9 cellular contexts compared by ENCODE assay signal in the genomic region with DNA sequence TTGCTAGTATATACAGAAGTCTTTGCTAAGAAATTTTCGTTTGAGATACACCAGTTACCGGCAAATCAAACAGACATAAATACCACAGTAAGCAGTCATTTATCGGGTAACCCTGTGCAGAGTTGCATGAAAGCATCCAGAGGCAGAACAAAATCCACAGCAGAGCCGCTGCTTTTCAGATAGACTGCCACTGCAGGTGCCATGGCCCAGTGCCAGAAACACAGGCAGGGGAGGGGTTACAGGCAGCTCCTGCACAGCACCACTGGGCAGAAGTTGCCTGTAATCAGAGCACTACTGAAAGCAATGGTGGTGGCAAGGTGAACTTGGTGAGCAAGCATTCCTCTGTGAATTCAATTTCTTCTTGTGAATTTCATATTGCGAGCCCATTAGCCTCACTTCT.
DNase-seq lines count a peak whose midpoint lies in the region; ATAC-seq lines count a peak whose summit lies in the region.
"Had no signal": no experiment of that assay in that cellular context is flagged by ENCODE, and none has a peak within 500 bp of the region (broad histone marks: within the 10 kb centered on the region; RNA-seq: fewer than 3 reads in every experiment).

No MANE protein-coding gene starts in this region.

- WGBS in right cardiac atrium: 53% methylated on average over 5 of the region's 5 CpGs

- no peak overlapping the region for H3K27ac ChIP-seq in right cardiac atrium (ENCODE audit: low read length)
- H3K27ac ChIP-seq: parathyroid adenoma had no signal

- no peak overlapping the region for H3K4me3 ChIP-seq in right cardiac atrium (ENCODE audit: low read length)
- no peak overlapping the region for H3K4me3 ChIP-seq in MG63

- intact Hi-C loops in right cardiac atrium (cut with DNase I): no loop called here

- H3K9me3 ChIP-seq in right cardiac atrium (ENCODE audit: control insufficient read depth, low read length): no peaks in the 10 kb centered on the region
- H3K9me3 ChIP-seq in MG63: no peaks in the 10 kb centered on the region

- ATAC-seq in HG03103 (IDR thresholded peaks at IDR 0.05; ENCODE audit: low read depth, unreplicated experiment): peak; percentile 60
- ATAC-seq in right cardiac atrium: no peak
- no peak for ATAC-seq in activated CD4-positive, CD25-positive, alpha-beta regulatory T cell treated with anti-CD3 and anti-CD28 coated beads, Interleukin-2, amount 50 U/mL, for 24 hours
- ATAC-seq in HG03097 (IDR thresholded peaks at IDR 0.05; ENCODE audit: low FRiP score, unreplicated experiment): no peak

- no peaks in the 10 kb centered on the region for H3K36me3 ChIP-seq in MG63

- DNase-seq in activated T-cell treated with anti-CD3 and anti-CD28 coated beads for 1 hour (ENCODE audit: low read depth) (peak; percentile 1), activated T-cell treated with anti-CD3 and anti-CD28 coated beads for 4 hours (no peak), NCI-H524 treated with DMSO at 0.1 percent for 48 hours (lab: John Stamatoyannopoulos, UW) (peak; percentile 4), right cardiac atrium (peak; percentile 15 to 57 (median 51)), MG63 (no peak)

- no peaks in the 10 kb centered on the region for H3K27me3 ChIP-seq in right cardiac atrium (ENCODE audit: control insufficient read depth, insufficient read depth)
- H3K27me3 ChIP-seq in MG63: no peaks in the 10 kb centered on the region

- peaks cover 3% of the 10 kb centered on the region for H3K4me1 ChIP-seq in right cardiac atrium (ENCODE audit: control insufficient read depth, insufficient read depth, low read length)
- H3K4me1 ChIP-seq: parathyroid adenoma had no signal

Comparison
In these comparisons a context has a peak if more than half of its experiments do, and no peak if none do; other contexts are left out.
1. DNase-seq: peak in activated T-cell treated with anti-CD3 and anti-CD28 coated beads for 1 hour (single experiment), NCI-H524 treated with DMSO at 0.1 percent for 48 hours (single experiment) and right cardiac atrium (3 of 3); none in activated T-cell treated with anti-CD3 and anti-CD28 coated beads for 4 hours (single experiment) and MG63 (single experiment).